In genomic region chr5:72248352-72249032, GRCh38 we compare ENCODE assay signal across 8 cellular contexts.
DNase-seq lines count a peak whose midpoint lies in the region; ATAC-seq and TF ChIP-seq lines count a peak whose summit lies in the region.

No MANE protein-coding gene starts in this region.

- in situ Hi-C loops in GM13977 (cut with MboI; ENCODE audit: low pct_unique_long_range_greater_than_20kb, low sequenced_read_pairs, unreplicated experiment): loop anchor here (10.0 kb wide), 1 partner anchor 114 kb away; no protein-coding TSS in a partner anchor

- H3K4me2 ChIP-seq in SK-N-SH (peak overlapping the region; percentile 62), skeletal muscle satellite cell (ENCODE audit: low read length) (peak overlapping the region; percentile 69)

- peaks cover 49% of the 10 kb centered on the region for H3K79me2 ChIP-seq in SK-N-SH (ENCODE audit: insufficient read depth)

- peaks cover 65% of the 10 kb centered on the region for H3F3A ChIP-seq in SK-N-SH (replicated peaks; ENCODE audit: insufficient read depth)

- H3K27me3 ChIP-seq in SK-N-SH (ENCODE audit: insufficient read depth) (no peaks in the 10 kb centered on the region), skeletal muscle satellite cell (ENCODE audit: control insufficient read depth, insufficient read depth, low read length) (no peaks in the 10 kb centered on the region)

- POLR2A ChIA-PET in SK-N-SH (lab: Yijun Ruan, JAX): interaction anchor here (0.9 kb wide), 1 partner anchor 60 kb away, joined by 3 read pairs; no protein-coding TSS in a partner anchor

- no peak overlapping the region for H3K27ac Mint-ChIP-seq in activated naive CD4-positive, alpha-beta T cell treated with anti-CD3 and anti-CD28 coated beads, Interleukin-2, amount 50 U/mL, for 72 hours

- H3K9me3 ChIP-seq in SK-N-SH: no peaks in the 10 kb centered on the region
- no peaks in the 10 kb centered on the region for H3K9me3 ChIP-seq in skeletal muscle satellite cell (replicated peaks; ENCODE audit: low read length)

- TF ChIP-seq CTCF in SK-N-SH (IDR thresholded peaks at IDR 0.05): no peak
- no peak for TF ChIP-seq CTCF in GM13977 (IDR thresholded peaks at IDR 0.05; ENCODE audit: extremely low read depth, insufficient read depth, missing control alignments)

- peaks cover 0 to 5% of the 10 kb centered on the region in 2 donors for H3K36me3 Mint-ChIP-seq in activated naive CD4-positive, alpha-beta T cell treated with anti-CD3 and anti-CD28 coated beads, Interleukin-2, amount 50 U/mL, for 72 hours

- ATAC-seq in activated naive CD4-positive, alpha-beta T cell treated with anti-CD3 and anti-CD28 coated beads, Interleukin-2, amount 50 U/mL, for 72 hours: no peak
- ATAC-seq in GM18511 (IDR thresholded peaks at IDR 0.05; ENCODE audit: unreplicated experiment): no peak

- DNase-seq in GM04504 (ENCODE audit: low read depth) (peak; percentile 85), SK-N-SH (no peak), globus pallidus (ENCODE audit: low spot score) (peak; percentile 76), GM13977 (ENCODE audit: low spot score) (no peak)
- no peak for DNase-seq in activated naive CD4-positive, alpha-beta T cell treated with anti-CD3 and anti-CD28 coated beads, Interleukin-2, amount 50 U/mL, for 72 hours (ENCODE audit: low spot score in 2 of 2)
- DNase-seq in activated T-cell treated with anti-CD3 and anti-CD28 coated beads, Interleukin-2, amount 50 U/mL, for 1 hour: no peak

- H3K9ac ChIP-seq in SK-N-SH (peak overlapping the region; percentile 62), skeletal muscle satellite cell (ENCODE audit: low read depth, low read length) (peak overlapping the region; percentile 62)

- H3K36me3 ChIP-seq in SK-N-SH (replicated peaks in 1 of 2; ENCODE audit: control insufficient read depth in 1 of 2, insufficient read depth in 2 of 2, low read length in 1 of 2): no peaks in the 10 kb centered on the region
- H3K36me3 ChIP-seq in skeletal muscle satellite cell (ENCODE audit: insufficient read depth, low read length): no peaks in the 10 kb centered on the region

- CTCF ChIA-PET in SK-N-SH (lab: Yijun Ruan, JAX): interaction anchor here (1.1 to 4.8 kb wide), 6 partner anchors 21 to 465 kb away, joined by 4 to 32 read pairs (median 5); no protein-coding TSS in a partner anchor

- no peak for TF ChIP-seq RAD21 in SK-N-SH (IDR thresholded peaks at IDR 0.05; ENCODE audit: low read length)

- peak overlapping the region; percentile 91 to 99 for H3K27ac ChIP-seq in SK-N-SH (ENCODE audit: low read depth in 2 of 2, low read length in 1 of 2)

- no peaks in the 10 kb centered on the region for H3K9me3 Mint-ChIP-seq in activated naive CD4-positive, alpha-beta T cell treated with anti-CD3 and anti-CD28 coated beads, Interleukin-2, amount 50 U/mL, for 72 hours

- H4K20me1 ChIP-seq in SK-N-SH (ENCODE audit: insufficient read depth): no peaks in the 10 kb centered on the region

- H3K4me3 ChIP-seq in SK-N-SH (ENCODE audit: low read depth in 2 of 2, low read length in 1 of 2) (no peak overlapping the region), skeletal muscle satellite cell (ENCODE audit: low read length) (no peak overlapping the region)

- no peaks in the 10 kb centered on the region for H3K9me2 ChIP-seq in SK-N-SH

- H3K4me1 ChIP-seq in SK-N-SH (ENCODE audit: control insufficient read depth in 1 of 2, insufficient read depth in 2 of 2, low read depth in 1 of 2, low read length in 1 of 2) (peaks cover 24 to 83% of the 10 kb centered on the region in 2 experiments), skeletal muscle satellite cell (ENCODE audit: control insufficient read depth, insufficient read depth, low read length) (peaks cover 76% of the 10 kb centered on the region)

- peak in 1 of 2 experiments; percentile 80; a peak in 2 of 4 replicates for TF ChIP-seq EP300 in SK-N-SH (IDR thresholded peaks at IDR 0.05; ENCODE audit: borderline replicate concordance in 1 of 2, low read depth in 1 of 2, low read length in 1 of 2)

- WGBS in SK-N-SH (ENCODE audit: low lambda C conversion rate): 16% methylated on average over 3 of the region's 3 CpGs

- no peak overlapping the region for H2AFZ ChIP-seq in SK-N-SH (ENCODE audit: low read depth)

TF ChIP-seq in SK-N-SH, 30 proteins besides CTCF, POLR2A, EP300 and RAD21 (continues in another document):
- peak; percentile 84 for TF ChIP-seq FOXM1 (IDR thresholded peaks at IDR 0.05; ENCODE audit: low read depth)
- peak; percentile 54; the same call in 1 of the 2 replicates for TF ChIP-seq RXRA (IDR thresholded peaks at IDR 0.05; ENCODE audit: borderline replicate concordance, low read depth)
- TF ChIP-seq FOSL2 (IDR thresholded peaks at IDR 0.05; ENCODE audit: borderline replicate concordance, low read depth): peak; percentile 95
- TF ChIP-seq, protein P1, sequence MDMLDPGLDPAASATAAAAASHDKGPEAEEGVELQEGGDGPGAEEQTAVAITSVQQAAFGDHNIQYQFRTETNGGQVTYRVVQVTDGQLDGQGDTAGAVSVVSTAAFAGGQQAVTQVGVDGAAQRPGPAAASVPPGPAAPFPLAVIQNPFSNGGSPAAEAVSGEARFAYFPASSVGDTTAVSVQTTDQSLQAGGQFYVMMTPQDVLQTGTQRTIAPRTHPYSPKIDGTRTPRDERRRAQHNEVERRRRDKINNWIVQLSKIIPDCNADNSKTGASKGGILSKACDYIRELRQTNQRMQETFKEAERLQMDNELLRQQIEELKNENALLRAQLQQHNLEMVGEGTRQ (IDR thresholded peaks at IDR 0.05; ENCODE audit: borderline replicate concordance, low read depth, low read length): no peak
- TF ChIP-seq RFX5 (IDR thresholded peaks at IDR 0.05; ENCODE audit: low read length): no peak
- TF ChIP-seq TEAD4 (IDR thresholded peaks at IDR 0.05; ENCODE audit: borderline replicate concordance, insufficient read depth): peak; percentile 72
- TF ChIP-seq FOXJ3 (CRISPR knock-in tag; IDR thresholded peaks at IDR 0.05): no peak
- TF ChIP-seq, protein P2, sequence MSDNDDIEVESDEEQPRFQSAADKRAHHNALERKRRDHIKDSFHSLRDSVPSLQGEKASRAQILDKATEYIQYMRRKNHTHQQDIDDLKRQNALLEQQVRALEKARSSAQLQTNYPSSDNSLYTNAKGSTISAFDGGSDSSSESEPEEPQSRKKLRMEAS (IDR thresholded peaks at IDR 0.05; ENCODE audit: low read depth): 0 out of 2 replicates have a peak, but pooled peaks have one; percentile 25
- TF ChIP-seq GABPA (IDR thresholded peaks at IDR 0.05; ENCODE audit: low read depth): no peak
- 0 out of 2 replicates have a peak, but pooled peaks have one; percentile 9 for TF ChIP-seq USF1 (IDR thresholded peaks at IDR 0.05; ENCODE audit: borderline replicate concordance, low read depth)
- peak; percentile 92 for TF ChIP-seq JUND (IDR thresholded peaks at IDR 0.05)
- TF ChIP-seq GATA2 (CRISPR knock-in tag; IDR thresholded peaks at IDR 0.05): no peak
- TF ChIP-seq, protein P3, sequence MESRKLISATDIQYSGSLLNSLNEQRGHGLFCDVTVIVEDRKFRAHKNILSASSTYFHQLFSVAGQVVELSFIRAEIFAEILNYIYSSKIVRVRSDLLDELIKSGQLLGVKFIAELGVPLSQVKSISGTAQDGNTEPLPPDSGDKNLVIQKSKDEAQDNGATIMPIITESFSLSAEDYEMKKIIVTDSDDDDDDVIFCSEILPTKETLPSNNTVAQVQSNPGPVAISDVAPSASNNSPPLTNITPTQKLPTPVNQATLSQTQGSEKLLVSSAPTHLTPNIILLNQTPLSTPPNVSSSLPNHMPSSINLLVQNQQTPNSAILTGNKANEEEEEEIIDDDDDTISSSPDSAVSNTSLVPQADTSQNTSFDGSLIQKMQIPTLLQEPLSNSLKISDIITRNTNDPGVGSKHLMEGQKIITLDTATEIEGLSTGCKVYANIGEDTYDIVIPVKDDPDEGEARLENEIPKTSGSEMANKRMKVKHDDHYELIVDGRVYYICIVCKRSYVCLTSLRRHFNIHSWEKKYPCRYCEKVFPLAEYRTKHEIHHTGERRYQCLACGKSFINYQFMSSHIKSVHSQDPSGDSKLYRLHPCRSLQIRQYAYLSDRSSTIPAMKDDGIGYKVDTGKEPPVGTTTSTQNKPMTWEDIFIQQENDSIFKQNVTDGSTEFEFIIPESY (IDR thresholded peaks at IDR 0.05; ENCODE audit: borderline replicate concordance, low read depth): no peak
- no peak for TF ChIP-seq CHD2 (IDR thresholded peaks at IDR 0.05; ENCODE audit: low read length, partially characterized antibody)
- no peak for TF ChIP-seq SMC3 (IDR thresholded peaks at IDR 0.05; ENCODE audit: low read depth, low read length)
- TF ChIP-seq TAF1 (IDR thresholded peaks at IDR 0.05; ENCODE audit: borderline replicate concordance, low read depth, low read length): no peak; the same call in 1 of the 2 replicates

Comparison
In these comparisons a context has a peak if more than half of its experiments do, and no peak if none do; other contexts are left out.
1. DNase-seq: peak in GM04504 (single experiment) and globus pallidus (single experiment); none in SK-N-SH (single experiment), activated naive CD4-positive, alpha-beta T cell treated with anti-CD3 and anti-CD28 coated beads, Interleukin-2, amount 50 U/mL, for 72 hours (0 of 2), GM13977 (single experiment) and activated T-cell treated with anti-CD3 and anti-CD28 coated beads, Interleukin-2, amount 50 U/mL, for 1 hour (single experiment).